Comparison of ENCODE assay signal across 11 cellular contexts in genomic region chr19:29680937-29681336, GRCh38. TPM values are rescaled to one million over a fixed set of nuclear protein-coding genes. Genes with fewer than 3 reads are reported as not detected.
DNase-seq lines count a peak whose midpoint lies in the region; ATAC-seq and TF ChIP-seq lines count a peak whose summit lies in the region.
"Had no signal": no experiment of that assay in that cellular context is flagged by ENCODE, and none has a peak within 500 bp of the region (broad histone marks: within the 10 kb centered on the region; RNA-seq: fewer than 3 reads in every experiment).

No MANE protein-coding gene starts in this region.

- H3K4me3 Mint-ChIP-seq in CD8-positive, alpha-beta T cell: peak overlapping the region; percentile 71
- H3K4me3 Mint-ChIP-seq in central memory CD8-positive, alpha-beta T cell: peak overlapping the region; percentile 71
- H3K4me3 Mint-ChIP-seq: nephron progenitor cell had no signal

- no peak overlapping the region for H2AFZ ChIP-seq in Karpas-422 (ENCODE audit: low read length)

- intact Hi-C loops in CD8-positive, alpha-beta T cell (cut with DNase I, micrococcal nuclease): loop anchor here in 1 of 2 experiments (1.0 to 2.0 kb wide), 2 partner anchors 10 to 14 kb away; no protein-coding TSS in a partner anchor
- intact Hi-C loops in gastrocnemius medialis (cut with DNase I; ENCODE audit: low total_unique reads): no loop called here
- intact Hi-C loops in testis (cut with DNase I; ENCODE audit: low total_unique reads): no loop called here

- no peaks in the 10 kb centered on the region for H3K9me2 ChIP-seq in Karpas-422 (replicated peaks; ENCODE audit: insufficient read depth, low read length)

- peak overlapping the region; percentile 44 for H3K4me3 ChIP-seq in CD8-positive, alpha-beta T cell (ENCODE audit: low read depth, low read length)
- no peak overlapping the region for H3K4me3 ChIP-seq in Karpas-422 (ENCODE audit: low read length)
- no peak overlapping the region for H3K4me3 ChIP-seq in gastrocnemius medialis
- no peak overlapping the region for H3K4me3 ChIP-seq in testis

- H3K9me3 Mint-ChIP-seq in CD8-positive, alpha-beta T cell: no peaks in the 10 kb centered on the region
- no peaks in the 10 kb centered on the region for H3K9me3 Mint-ChIP-seq in central memory CD8-positive, alpha-beta T cell
- H3K9me3 Mint-ChIP-seq: nephron progenitor cell had no signal

- peak overlapping the region; percentile 86 for H3K27ac Mint-ChIP-seq in CD8-positive, alpha-beta T cell
- peak overlapping the region; percentile 91 for H3K27ac Mint-ChIP-seq in central memory CD8-positive, alpha-beta T cell (ENCODE audit: low read depth)
- H3K27ac Mint-ChIP-seq: nephron progenitor cell had no signal

- H3K36me3 Mint-ChIP-seq in CD8-positive, alpha-beta T cell: peaks cover 16% of the 10 kb centered on the region
- peaks cover 16% of the 10 kb centered on the region for H3K36me3 Mint-ChIP-seq in central memory CD8-positive, alpha-beta T cell (ENCODE audit: insufficient read depth)

- no peaks in the 10 kb centered on the region for H3K27me3 ChIP-seq in CD8-positive, alpha-beta T cell (ENCODE audit: insufficient read depth, low read length)
- H3K27me3 ChIP-seq in Karpas-422 (ENCODE audit: low read length): no peaks in the 10 kb centered on the region
- no peaks in the 10 kb centered on the region for H3K27me3 ChIP-seq in gastrocnemius medialis
- no peaks in the 10 kb centered on the region for H3K27me3 ChIP-seq in testis

- H4K20me1 ChIP-seq in Karpas-422 (ENCODE audit: insufficient read depth, low read depth, low read length): no peaks in the 10 kb centered on the region

- in situ Hi-C loops in gastrocnemius medialis (cut with MboI; ENCODE audit: low sequenced_read_pairs in 4 of 4): no loop called here
- in situ Hi-C loops in GM13976 (cut with MboI; ENCODE audit: low sequenced_read_pairs, unreplicated experiment): loop anchor here (10.0 kb wide), 1 partner anchor 66 kb away; no protein-coding TSS in a partner anchor

- TF ChIP-seq POLR2A in gastrocnemius medialis (IDR thresholded peaks at IDR 0.05): no peak
- TF ChIP-seq POLR2A in testis (IDR thresholded peaks at IDR 0.05): no peak

- no peak for TF ChIP-seq CTCF in CD8-positive, alpha-beta T cell (IDR thresholded peaks at IDR 0.05)
- TF ChIP-seq CTCF in gastrocnemius medialis (IDR thresholded peaks at IDR 0.05 in 4 of 5, conservative IDR thresholded peaks at IDR 0.05 in 1 of 5) (no peak), GM13976 (IDR thresholded peaks at IDR 0.05; ENCODE audit: borderline replicate concordance, control extremely low read depth, extremely low read depth, insufficient read depth, missing control alignments) (no peak), testis (IDR thresholded peaks at IDR 0.05) (no peak)

- no peak overlapping the region for H3K4me2 ChIP-seq in Karpas-422 (ENCODE audit: low read depth, low read length, poor library complexity, severe bottlenecking)

- H3K4me1 ChIP-seq in CD8-positive, alpha-beta T cell (ENCODE audit: insufficient read depth, low read length): peaks cover 69% of the 10 kb centered on the region
- H3K4me1 ChIP-seq in Karpas-422 (ENCODE audit: low read length) (peaks cover 6% of the 10 kb centered on the region), gastrocnemius medialis (peaks cover 79 to 89% of the 10 kb centered on the region in 2 donors), testis (peaks cover 68% of the 10 kb centered on the region)

- no peaks in the 10 kb centered on the region for H3K79me2 ChIP-seq in Karpas-422 (ENCODE audit: low read length)

- CTCF ChIA-PET in CD8-positive, alpha-beta T cell (lab: Charles Lee): interaction anchor here (1.2 to 3.3 kb wide), 9 partner anchors 8 to 260 kb away, joined by 3 to 29 read pairs (median 9); partner anchors contain the start of gene C19orf12

- peak; percentile 4 for ATAC-seq in CD8-positive, alpha-beta T cell
- no peak for ATAC-seq in central memory CD8-positive, alpha-beta T cell (replicated peaks; ENCODE audit: extremely low read depth, poor library complexity, severe bottlenecking)
- no peak for ATAC-seq in gastrocnemius medialis

- H3K36me3 ChIP-seq in CD8-positive, alpha-beta T cell (ENCODE audit: insufficient read depth, low read length): peaks cover 4% of the 10 kb centered on the region
- H3K36me3 ChIP-seq in Karpas-422 (ENCODE audit: insufficient read depth, low read length) (no peaks in the 10 kb centered on the region), gastrocnemius medialis (peaks cover 0 to 3% of the 10 kb centered on the region in 2 donors), testis (ENCODE audit: low read depth, missing control alignments) (no peaks in the 10 kb centered on the region)

- DNase-seq in CD8-positive, alpha-beta T cell: no peak
- DNase-seq in Karpas-422 (no peak), gastrocnemius medialis (no peak), GM13976 (ENCODE audit: low spot score) (no peak), RKO (ENCODE audit: low spot score) (no peak), testis (no peak)
- DNase-seq in central memory CD8-positive, alpha-beta T cell (ENCODE audit: low spot score in 2 of 2): no peak
- DNase-seq in effector CD4-positive, alpha-beta T cell: no peak
- DNase-seq: DMS53, NCI-H1930, nephron progenitor cell had no signal

- WGBS in testis, 2 donors: 84 to 94% methylated on average over 2 to 7 of the region's 7 CpGs

- H3K27me3 Mint-ChIP-seq in CD8-positive, alpha-beta T cell (ENCODE audit: low read depth): no peaks in the 10 kb centered on the region
- H3K27me3 Mint-ChIP-seq in central memory CD8-positive, alpha-beta T cell: no peaks in the 10 kb centered on the region

- no peaks in the 10 kb centered on the region for H3K9me3 ChIP-seq in CD8-positive, alpha-beta T cell (ENCODE audit: low read length)
- H3K9me3 ChIP-seq in Karpas-422 (ENCODE audit: low read length) (no peaks in the 10 kb centered on the region), gastrocnemius medialis (no peaks in the 10 kb centered on the region), testis (no peaks in the 10 kb centered on the region)

- H3K4me1 Mint-ChIP-seq in CD8-positive, alpha-beta T cell (ENCODE audit: low read depth): peaks cover 71% of the 10 kb centered on the region
- H3K4me1 Mint-ChIP-seq in central memory CD8-positive, alpha-beta T cell: peaks cover 60% of the 10 kb centered on the region

- POLR2A ChIA-PET in CD8-positive, alpha-beta T cell (lab: Charles Lee): interaction anchor here (1.0 to 2.6 kb wide), 7 partner anchors 9 to 75 kb away, joined by 3 to 18 read pairs (median 6); partner anchors contain the start of genes C19orf12 and POP4

- 0 out of 2 replicates have a peak overlapping the region, but pooled peaks have one; percentile 13 for H3K9ac ChIP-seq in Karpas-422 (ENCODE audit: low read length)

- peak overlapping the region; percentile 26 for H3K27ac ChIP-seq in CD8-positive, alpha-beta T cell (ENCODE audit: low read depth, low read length)
- no peak overlapping the region for H3K27ac ChIP-seq in Karpas-422 (ENCODE audit: low read length)
- H3K27ac ChIP-seq in gastrocnemius medialis: peak overlapping the region; percentile 94 to 100 (median 98)
- peak overlapping the region in 1 of 2 donors; percentile 45 for H3K27ac ChIP-seq in testis

RNA-seq across cellular contexts. Expression of gene PLEKHF1, which starts 15.7 kb away (rescaled TPM):
- total RNA-seq in CD8-positive, alpha-beta T cell: 10 to 100 TPM; 33.7 to 34.1 TPM
- 0.54 TPM in 1 of 2 replicates, not detected in the other for total RNA-seq in Karpas-422 (2014; rRNA removed; shearing (Covaris generic); ENCODE audit: low replicate concordance)
- 100 to 1,000 TPM in 3 of 4 donors, 10 to 100 TPM in 1; 69.1 to 164 (median 135) TPM for total RNA-seq in gastrocnemius medialis
- 10 to 100 TPM; 13.5 to 26.2 TPM for total RNA-seq in testis
- 6.3 TPM for polyA plus RNA-seq in testis (ENCODE audit: insufficient read depth, low read depth, low replicate concordance)

RNA-seq across cellular contexts. Expression of gene C19orf12, which starts 34.1 kb away (rescaled TPM):
- 1 to 10 TPM; 7.0 to 8.9 TPM for total RNA-seq in CD8-positive, alpha-beta T cell
- total RNA-seq in Karpas-422 (2014; rRNA removed; shearing (Covaris generic); ENCODE audit: low replicate concordance): 11.8 and 23.4 TPM in 2 replicates
- total RNA-seq in gastrocnemius medialis (100 to 1,000 TPM in 1 of 4 donors, 10 to 100 TPM in 3; 54.4 to 142 (median 69.8) TPM), testis (10 to 100 TPM; 28.8 to 40.5 TPM)
- polyA plus RNA-seq in testis (ENCODE audit: insufficient read depth, low read depth, low replicate concordance): 20.8 TPM
